ENCODE assay signal across 17 cellular contexts in genomic region chr7:572668-573495, GRCh38.
"Had no signal": no experiment of that assay in that cellular context is flagged by ENCODE, and none has a peak within 500 bp of the region (broad histone marks: within the 10 kb centered on the region; RNA-seq: fewer than 3 reads in every experiment).

No MANE protein-coding gene starts in this region.

- H3K4me1 Mint-ChIP-seq: T-helper 17 cell had no signal

- H3K4me3 ChIP-seq: lower lobe of right lung, testis had no signal

- H3K9me3 Mint-ChIP-seq: activated naive CD4-positive, alpha-beta T cell treated with anti-CD3 and anti-CD28 coated beads, Interleukin-2, amount 50 U/mL, for 24 hours; central memory CD8-positive, alpha-beta T cell; mesothelial cell of epicardium had no signal

- H3K27ac Mint-ChIP-seq: activated naive CD4-positive, alpha-beta T cell treated with anti-CD3 and anti-CD28 coated beads, Interleukin-2, amount 50 U/mL, for 24 hours; activated T-cell treated with anti-CD3 and anti-CD28 coated beads, Interleukin-2, amount 50 U/mL, for 24 hours; mesothelial cell of epicardium; progenitor cell of endocrine pancreas; T-helper 17 cell had no signal

- ATAC-seq: activated CD4-positive, CD25-positive, alpha-beta regulatory T cell treated with anti-CD3 and anti-CD28 coated beads, Interleukin-2, amount 50 U/mL, for 24 hours; lower lobe of right lung; T-helper 17 cell had no signal

- DNase-seq: activated effector memory CD4-positive, alpha-beta T cell treated with Interleukin-2 at 50 U/mL for 16 hours; activated T-cell treated with anti-CD3 and anti-CD28 coated beads, Interleukin-2, amount 50 U/mL, for 24 hours; amniotic stem cell; effector memory CD4-positive, alpha-beta T cell; hippocampal formation; stimulated activated CD4-positive, alpha-beta T cell treated with anti-CD3 and anti-CD28 coated beads, Interleukin-2, amount 100 ng/mL, for 48 hours; stimulated activated CD8-positive, alpha-beta memory T cell treated with anti-CD3 and anti-CD28 coated beads, Interleukin-4, amount 100 ng/mL, for 48 hours; stimulated activated naive CD8-positive, alpha-beta T cell treated with anti-CD3 and anti-CD28 coated beads, Interleukin-15, amount 100 ng/mL, for 72 hours; T-helper 17 cell had no signal

- H3K4me3 Mint-ChIP-seq: activated naive CD4-positive, alpha-beta T cell treated with anti-CD3 and anti-CD28 coated beads, Interleukin-2, amount 50 U/mL, for 24 hours; activated T-cell treated with anti-CD3 and anti-CD28 coated beads, Interleukin-2, amount 50 U/mL, for 24 hours; central memory CD8-positive, alpha-beta T cell; mesothelial cell of epicardium; stimulated activated naive CD8-positive, alpha-beta T cell treated with anti-CD3 and anti-CD28 coated beads, Interleukin-15, amount 100 ng/mL, for 72 hours; T-helper 17 cell had no signal

- H3K9me3 ChIP-seq: lower lobe of right lung, testis had no signal

- H3K36me3 ChIP-seq: lower lobe of right lung had no signal

- H3K27me3 Mint-ChIP-seq: activated naive CD4-positive, alpha-beta T cell treated with anti-CD3 and anti-CD28 coated beads, Interleukin-2, amount 50 U/mL, for 24 hours; activated T-cell treated with anti-CD3 and anti-CD28 coated beads, Interleukin-2, amount 50 U/mL, for 24 hours; central memory CD8-positive, alpha-beta T cell; progenitor cell of endocrine pancreas; stimulated activated naive CD8-positive, alpha-beta T cell treated with anti-CD3 and anti-CD28 coated beads, Interleukin-15, amount 100 ng/mL, for 72 hours; T-helper 17 cell had no signal

- H3K27me3 ChIP-seq: testis had no signal

- H3K4me1 ChIP-seq: lower lobe of right lung had no signal

- H3K27ac ChIP-seq: epithelial cell of prostate, lower lobe of right lung, testis had no signal
